19 cellular contexts compared by ENCODE assay signal in the genomic region with DNA sequence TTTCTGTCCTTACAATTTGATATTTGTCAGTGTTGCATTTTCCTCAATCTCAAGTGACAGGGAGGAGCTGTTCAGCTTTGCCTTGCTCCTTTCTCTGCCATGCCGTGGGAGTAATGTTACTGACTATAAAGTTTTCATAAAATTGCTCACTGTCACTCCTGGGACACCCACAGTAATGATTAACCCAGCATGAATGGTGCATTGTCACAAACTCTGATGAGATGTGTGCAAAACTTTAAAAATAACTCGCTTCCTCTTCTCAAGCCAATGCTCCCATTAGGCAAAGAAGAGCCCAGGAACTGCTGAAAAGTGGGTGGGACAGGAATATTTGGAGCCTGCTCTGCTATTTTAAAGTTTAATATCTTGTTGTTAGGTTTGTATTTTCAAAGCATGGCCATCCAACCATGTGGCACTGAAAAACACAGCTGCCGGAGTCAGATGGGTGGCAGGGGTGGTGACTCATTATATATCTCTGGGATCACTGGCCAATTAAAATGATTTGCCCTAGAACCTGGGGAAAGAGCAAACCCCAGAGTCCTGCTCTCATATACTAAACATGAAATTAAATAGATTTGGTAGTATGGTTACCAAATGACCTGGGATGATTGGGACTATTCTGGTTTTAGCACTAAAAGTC.
A peak's percentile ranks its signal among the peaks of the same experiment; 100 is the strongest.
DNase-seq lines count a peak whose midpoint lies in the region; ATAC-seq, FAIRE-seq and TF ChIP-seq lines count a peak whose summit lies in the region.
"Had no signal": no experiment of that assay in that cellular context is flagged by ENCODE, and none has a peak within 500 bp of the region (broad histone marks: within the 10 kb centered on the region; RNA-seq: fewer than 3 reads in every experiment).

No MANE protein-coding gene starts in this region.

- POLR2A ChIA-PET in GM12878 (lab: Charles Lee): no interaction called here
- POLR2A ChIA-PET in activated CD4-positive, alpha-beta T cell treated with anti-CD3 and anti-CD28 coated beads, Interleukin-2, amount 10 ng/mL, durations not matched to agents 7 days and 5 days (lab: Charles Lee): no interaction called here

- H3K27me3 ChIP-seq in GM12878 (replicated peaks in 1 of 2; ENCODE audit: control insufficient read depth in 2 of 2, insufficient read depth in 2 of 2, low read length in 1 of 2): no peaks in the 10 kb centered on the region
- H3K27me3 ChIP-seq: left lung, SJSA1, thyroid gland had no signal

- TF ChIP-seq CTCF in GM12878 (IDR thresholded peaks at IDR 0.05 in 2 of 3, conservative IDR thresholded peaks at IDR 0.05 in 1 of 3; ENCODE audit: control insufficient read depth in 2 of 3, extremely low read depth in 1 of 3, insufficient read depth in 1 of 3, low read depth in 3 of 3, low read length in 3 of 3): no peak
- no peak for TF ChIP-seq CTCF in mucosa of descending colon (IDR thresholded peaks at IDR 0.05)

- TF ChIP-seq EP300 in GM12878 (IDR thresholded peaks at IDR 0.05; ENCODE audit: borderline replicate concordance in 1 of 2, control insufficient read depth in 1 of 2, low read depth in 2 of 2, low read length in 2 of 2): no peak

- CTCF ChIA-PET in GM12878 (lab: Yijun Ruan, JAX): no interaction called here
- CTCF ChIA-PET in activated CD4-positive, alpha-beta T cell treated with anti-CD3 and anti-CD28 coated beads, Interleukin-2, amount 10 ng/mL, durations not matched to agents 7 days and 5 days (lab: Charles Lee): no interaction called here

- no peak overlapping the region for H3K4me2 ChIP-seq in GM12878 (ENCODE audit: control insufficient read depth, insufficient read depth)

- SMC1A ChIA-PET in GM12878 (lab: Charles Lee; ENCODE audit: uncharacterized antibody, unreplicated experiment): interaction anchor here (1.0 to 1.3 kb wide), 2 partner anchors 10 to 30 kb away, joined by 3 read pairs; no protein-coding TSS in a partner anchor

- FAIRE-seq in GM12878 (lab: Jason Lieb, UNC): no peak
- FAIRE-seq: astrocyte, H1 had no signal

- intact Hi-C loops in GM12878 (cut with micrococcal nuclease; ENCODE audit: unreplicated experiment): no loop called here
- intact Hi-C loops in mucosa of descending colon (cut with DNase I, micrococcal nuclease): no loop called here

- no peaks in the 10 kb centered on the region for H3K4me1 Mint-ChIP-seq in activated CD4-positive, alpha-beta T cell treated with anti-CD3 and anti-CD28 coated beads, Interleukin-2, amount 10 ng/mL, durations not matched to agents 7 days and 5 days
- no peaks in the 10 kb centered on the region for H3K4me1 Mint-ChIP-seq in activated T-cell treated with anti-CD3 and anti-CD28 coated beads, Interleukin-2, amount 50 U/mL, for 72 hours (ENCODE audit: low read depth)

- no peaks in the 10 kb centered on the region for H3K4me1 ChIP-seq in GM12878 (ENCODE audit: control insufficient read depth, insufficient read depth, low read length)
- H3K4me1 ChIP-seq in mucosa of descending colon (ENCODE audit: low read depth): peaks cover 27% of the 10 kb centered on the region
- H3K4me1 ChIP-seq: left lung, SJSA1, thyroid gland had no signal

- H3K4me3 ChIP-seq in GM12878 (no peak overlapping the region), mucosa of descending colon (no peak overlapping the region)
- H3K4me3 ChIP-seq: left lung, SJSA1, thyroid gland had no signal

- no peak overlapping the region for H3K4me3 Mint-ChIP-seq in activated CD4-positive, alpha-beta T cell treated with anti-CD3 and anti-CD28 coated beads, Interleukin-2, amount 10 ng/mL, durations not matched to agents 7 days and 5 days
- H3K4me3 Mint-ChIP-seq in activated T-cell treated with anti-CD3 and anti-CD28 coated beads, Interleukin-2, amount 50 U/mL, for 72 hours: no peak overlapping the region
- H3K4me3 Mint-ChIP-seq: dendritic cell treated with granulocyte-macrophage colony-stimulating factor and Interleukin-4, amounts not matched to agents 40 ng/mL and 50 ng/mL, for 4 days; nephron had no signal

- peak; percentile 29 for DNase-seq in Ammon's horn (ENCODE audit: low spot score)
- DNase-seq in HuH-7 (ENCODE audit: low spot score): peak; percentile 23
- DNase-seq in GM12878 (ENCODE audit: low read depth, low spot score): no peak
- peak in 2 of 3 donors; percentile 35 to 80 for DNase-seq in mucosa of descending colon
- no peak for DNase-seq in Kasumi-1 (lab: John Stamatoyannopoulos, UW)
- no peak for DNase-seq in activated CD4-positive, alpha-beta T cell treated with anti-CD3 and anti-CD28 coated beads for 4 hours
- DNase-seq in activated CD4-positive, alpha-beta T cell treated with anti-CD3 and anti-CD28 coated beads, Interleukin-2, amount 10 ng/mL, durations not matched to agents 7 days and 5 days: no peak
- DNase-seq in activated T-cell treated with anti-CD3 and anti-CD28 coated beads, Interleukin-2, amount 50 U/mL, for 72 hours: no peak
- DNase-seq: activated CD8-positive, alpha-beta memory T cell treated with anti-CD3 and anti-CD28 coated beads for 24 hours; activated gamma-delta T cell treated with Interleukin-2 at 50 U/mL for 16 hours; DND-41; left lung; NCI-H2227 treated with DMSO at 0.1 percent for 48 hours; thyroid gland had no signal

- H3K9ac ChIP-seq in GM12878 (ENCODE audit: control insufficient read depth, insufficient read depth, low read length): no peak overlapping the region

- no peaks in the 10 kb centered on the region for H3K36me3 Mint-ChIP-seq in activated CD4-positive, alpha-beta T cell treated with anti-CD3 and anti-CD28 coated beads, Interleukin-2, amount 10 ng/mL, durations not matched to agents 7 days and 5 days (ENCODE audit: low read depth)
- H3K36me3 Mint-ChIP-seq in activated T-cell treated with anti-CD3 and anti-CD28 coated beads, Interleukin-2, amount 50 U/mL, for 72 hours (ENCODE audit: insufficient read depth in 2 of 2): no peaks in the 10 kb centered on the region

- H3K9me3 ChIP-seq in GM12878 (replicated peaks; ENCODE audit: control insufficient read depth, insufficient read depth, low read length) (no peaks in the 10 kb centered on the region), mucosa of descending colon (no peaks in the 10 kb centered on the region)
- H3K9me3 ChIP-seq: left lung, SJSA1, thyroid gland had no signal

- H3K79me2 ChIP-seq in GM12878 (ENCODE audit: control insufficient read depth, insufficient read depth, low read length): no peaks in the 10 kb centered on the region

- no peaks in the 10 kb centered on the region for H3K36me3 ChIP-seq in GM12878 (ENCODE audit: control insufficient read depth in 2 of 2, insufficient read depth in 2 of 2, low read length in 1 of 2)
- no peaks in the 10 kb centered on the region for H3K36me3 ChIP-seq in mucosa of descending colon (ENCODE audit: low read depth)
- H3K36me3 ChIP-seq: left lung, SJSA1, thyroid gland had no signal

- peaks cover 7% of the 10 kb centered on the region for H3K9me3 Mint-ChIP-seq in activated CD4-positive, alpha-beta T cell treated with anti-CD3 and anti-CD28 coated beads, Interleukin-2, amount 10 ng/mL, durations not matched to agents 7 days and 5 days
- H3K9me3 Mint-ChIP-seq in activated T-cell treated with anti-CD3 and anti-CD28 coated beads, Interleukin-2, amount 50 U/mL, for 72 hours: peaks cover 5 to 10% of the 10 kb centered on the region in 2 donors
- H3K9me3 Mint-ChIP-seq: dendritic cell treated with granulocyte-macrophage colony-stimulating factor and Interleukin-4, amounts not matched to agents 40 ng/mL and 50 ng/mL, for 4 days; nephron had no signal

- no peaks in the 10 kb centered on the region for H4K20me1 ChIP-seq in GM12878 (ENCODE audit: control insufficient read depth, insufficient read depth)

- no TSS peak for BruUV-seq in GM12878 (replicated peaks; lab: Mats Ljungman, UMichigan)

- no peak overlapping the region for H3K27ac Mint-ChIP-seq in activated CD4-positive, alpha-beta T cell treated with anti-CD3 and anti-CD28 coated beads, Interleukin-2, amount 10 ng/mL, durations not matched to agents 7 days and 5 days
- H3K27ac Mint-ChIP-seq in activated T-cell treated with anti-CD3 and anti-CD28 coated beads, Interleukin-2, amount 50 U/mL, for 72 hours: no peak overlapping the region
- H3K27ac Mint-ChIP-seq: dendritic cell treated with granulocyte-macrophage colony-stimulating factor and Interleukin-4, amounts not matched to agents 40 ng/mL and 50 ng/mL, for 4 days; nephron had no signal

- TF ChIP-seq POLR2A in GM12878 (IDR thresholded peaks at IDR 0.05; ENCODE audit: low read depth, low read length): no peak

- RAD21 ChIA-PET in GM12878 (lab: Charles Lee; ENCODE audit: unreplicated experiment): no interaction called here

- no peak for TF ChIP-seq RAD21 in GM12878 (IDR thresholded peaks at IDR 0.05; ENCODE audit: insufficient read depth, low read depth, low read length)

- no peaks in the 10 kb centered on the region for H3K27me3 Mint-ChIP-seq in activated CD4-positive, alpha-beta T cell treated with anti-CD3 and anti-CD28 coated beads, Interleukin-2, amount 10 ng/mL, durations not matched to agents 7 days and 5 days
- no peaks in the 10 kb centered on the region for H3K27me3 Mint-ChIP-seq in activated T-cell treated with anti-CD3 and anti-CD28 coated beads, Interleukin-2, amount 50 U/mL, for 72 hours (ENCODE audit: low read depth)
- H3K27me3 Mint-ChIP-seq: dendritic cell treated with granulocyte-macrophage colony-stimulating factor and Interleukin-4, amounts not matched to agents 40 ng/mL and 50 ng/mL, for 4 days had no signal

- H3K27ac ChIP-seq in GM12878 (ENCODE audit: control insufficient read depth, insufficient read depth): no peak overlapping the region
- H3K27ac ChIP-seq: left lung, SJSA1, thyroid gland had no signal

- WGBS in GM12878 (ENCODE audit: insufficient coverage, insufficient replicate concordance, low lambda C conversion rate, missing lambda C conversion rate): 5% methylated on average over 3 of the region's 3 CpGs

- no peak overlapping the region for H2AFZ ChIP-seq in GM12878 (ENCODE audit: control insufficient read depth, low read depth, low read length)

- ATAC-seq in GM12878: no peak
- ATAC-seq in mucosa of descending colon: peak; percentile 96
- no peak for ATAC-seq in activated T-cell treated with anti-CD3 and anti-CD28 coated beads, Interleukin-2, amount 50 U/mL, for 72 hours (replicated peaks in 1 of 2)
- ATAC-seq: left lung had no signal

- in situ Hi-C loops in GM12878 (cut with MboI): no loop called here

TF ChIP-seq in GM12878, 131 proteins besides CTCF, POLR2A, EP300 and RAD21 (continues in another document):
- TF ChIP-seq IKZF2 (IDR thresholded peaks at IDR 0.05) (peak; percentile 35 to 46; a peak in 1 of 4 replicates), TCF7 (IDR thresholded peaks at IDR 0.05; ENCODE audit: borderline replicate concordance) (no peak)

Comparison
In these comparisons a context has a peak if more than half of its experiments do, and no peak if none do; other contexts are left out.
1. DNase-seq: peak in Ammon's horn (single experiment), HuH-7 (single experiment) and mucosa of descending colon (2 of 3); none in GM12878 (single experiment), Kasumi-1 (0 of 2), activated CD4-positive, alpha-beta T cell treated with anti-CD3 and anti-CD28 coated beads for 4 hours (0 of 2), activated CD4-positive, alpha-beta T cell treated with anti-CD3 and anti-CD28 coated beads, Interleukin-2, amount 10 ng/mL, durations not matched to agents 7 days and 5 days (single experiment) and activated T-cell treated with anti-CD3 and anti-CD28 coated beads, Interleukin-2, amount 50 U/mL, for 72 hours (0 of 2).